In genomic region chr10:50497758-50498157, GRCh38 we compare ENCODE assay signal across 8 cellular contexts.
DNase-seq lines count a peak whose midpoint lies in the region; ATAC-seq and TF ChIP-seq lines count a peak whose summit lies in the region.

No MANE protein-coding gene starts in this region.

- H3K4me3 ChIP-seq in body of pancreas: no peak overlapping the region

- H3K27ac ChIP-seq in body of pancreas: peak overlapping the region in 1 of 4 donors; percentile 63

- H3K27ac Mint-ChIP-seq in T-helper 1 cell treated with Interleukin-12 subunit alpha and Interleukin-12 subunit beta and Interleukin-4 antibody, amounts not matched to agents 30 μg/mL and 1 μg/mL, for 36 hours: peak overlapping the region; percentile 39

- H3K9me3 ChIP-seq in body of pancreas: no peaks in the 10 kb centered on the region

- intact Hi-C loops in body of pancreas (cut with DNase I): no loop called here

- no peak overlapping the region for H3K4me3 Mint-ChIP-seq in T-helper 1 cell treated with Interleukin-12 subunit alpha and Interleukin-12 subunit beta and Interleukin-4 antibody, amounts not matched to agents 30 μg/mL and 1 μg/mL, for 36 hours

- no peaks in the 10 kb centered on the region for H3K27me3 ChIP-seq in body of pancreas

- ATAC-seq in GM18868 (IDR thresholded peaks at IDR 0.05; ENCODE audit: unreplicated experiment) (peak; percentile 96), HG02759 (IDR thresholded peaks at IDR 0.05; ENCODE audit: unreplicated experiment) (peak; percentile 87), body of pancreas (no peak)

- DNase-seq in kidney tubule cell (ENCODE audit: low spot score) (peak; percentile 79), NCI-H1436 treated with DMSO at 0.1 percent for 48 hours (lab: John Stamatoyannopoulos, UW) (no peak), body of pancreas (no peak), hypothalamus (lab: John Stamatoyannopoulos, UW) (no peak), HUDEP-2 (lab: John Stamatoyannopoulos, UW; ENCODE audit: unreplicated experiment in 76 of 76) (no peak)

- H3K36me3 ChIP-seq in body of pancreas (replicated peaks in 1 of 2; ENCODE audit: insufficient read depth in 1 of 2, low read depth in 2 of 2): no peaks in the 10 kb centered on the region

- no peaks in the 10 kb centered on the region for H3K4me1 ChIP-seq in body of pancreas

- H3K27me3 Mint-ChIP-seq in T-helper 1 cell treated with Interleukin-12 subunit alpha and Interleukin-12 subunit beta and Interleukin-4 antibody, amounts not matched to agents 30 μg/mL and 1 μg/mL, for 36 hours (ENCODE audit: low read depth): no peaks in the 10 kb centered on the region

- TF ChIP-seq POLR2A in body of pancreas (IDR thresholded peaks at IDR 0.05): no peak

- no peak for TF ChIP-seq CTCF in body of pancreas (IDR thresholded peaks at IDR 0.05)

- peaks cover 31% of the 10 kb centered on the region for H3K4me1 Mint-ChIP-seq in T-helper 1 cell treated with Interleukin-12 subunit alpha and Interleukin-12 subunit beta and Interleukin-4 antibody, amounts not matched to agents 30 μg/mL and 1 μg/mL, for 36 hours (ENCODE audit: low read depth)

- peaks cover 5% of the 10 kb centered on the region for H3K9me3 Mint-ChIP-seq in T-helper 1 cell treated with Interleukin-12 subunit alpha and Interleukin-12 subunit beta and Interleukin-4 antibody, amounts not matched to agents 30 μg/mL and 1 μg/mL, for 36 hours

- peaks cover 13% of the 10 kb centered on the region for H3K36me3 Mint-ChIP-seq in T-helper 1 cell treated with Interleukin-12 subunit alpha and Interleukin-12 subunit beta and Interleukin-4 antibody, amounts not matched to agents 30 μg/mL and 1 μg/mL, for 36 hours (ENCODE audit: low read depth)
